9 cellular contexts compared by ENCODE assay signal in genomic region chr9:135864447-135865049, GRCh38. TPM values are rescaled to one million over a fixed set of nuclear protein-coding genes. Genes with fewer than 3 reads are reported as not detected.
DNase-seq lines count a peak whose midpoint lies in the region; ATAC-seq and TF ChIP-seq lines count a peak whose summit lies in the region.
"Had no signal": no experiment of that assay in that cellular context is flagged by ENCODE, and none has a peak within 500 bp of the region (broad histone marks: within the 10 kb centered on the region; RNA-seq: fewer than 3 reads in every experiment).

No MANE protein-coding gene starts in this region.

- TF ChIP-seq CTCF in AG10803 (conservative IDR thresholded peaks at IDR 0.05; ENCODE audit: low read length) (peak; percentile 96), GM23338 (conservative IDR thresholded peaks at IDR 0.05; ENCODE audit: low read depth in 2 of 2) (peak; percentile 78 to 91), Peyer's patch (IDR thresholded peaks at IDR 0.05) (peak; percentile 48 to 90 (median 62)), ovary (IDR thresholded peaks at IDR 0.05) (peak in 2 of 3 donors; percentile 37 to 56), upper lobe of left lung (IDR thresholded peaks at IDR 0.05) (peak; percentile 52 to 81 (median 69))

- DNase-seq in AG10803 (ENCODE audit: low read depth) = peak; percentile 41
- peak; percentile 92 for DNase-seq in GM23338 (ENCODE audit: low spot score)
- DNase-seq in Peyer's patch = peak; percentile 62 to 80 (median 65)
- peak; percentile 35 for DNase-seq in foreskin melanocyte
- DNase-seq in ovary = peak; percentile 42 to 75 (median 71)
- peak in 1 of 2 donors; percentile 45 for DNase-seq in upper lobe of left lung
- no peak for DNase-seq in NCI-H128 (lab: John Stamatoyannopoulos, UW; ENCODE audit: unreplicated experiment)

- H3K4me3 Mint-ChIP-seq in GM23338 = no peak overlapping the region
- H3K4me3 Mint-ChIP-seq in activated T-helper 17 cell treated with anti-CD3 and anti-CD28 coated beads, Interleukin-2, amount 50 U/mL, for 72 hours = peak overlapping the region; percentile 29
- H3K4me3 Mint-ChIP-seq: stimulated activated naive CD8-positive, alpha-beta T cell treated with anti-CD3 and anti-CD28 coated beads, Interleukin-15, Interleukin-2, amounts not matched to agents 100 ng/mL and 50 ng/mL, for 24 hours had no signal

- H3K27ac Mint-ChIP-seq in GM23338 = peak overlapping the region; percentile 70; the same call in 1 of the 2 replicates
- H3K27ac Mint-ChIP-seq in activated T-helper 17 cell treated with anti-CD3 and anti-CD28 coated beads, Interleukin-2, amount 50 U/mL, for 72 hours = peak overlapping the region; percentile 43
- H3K27ac Mint-ChIP-seq: stimulated activated naive CD8-positive, alpha-beta T cell treated with anti-CD3 and anti-CD28 coated beads, Interleukin-15, Interleukin-2, amounts not matched to agents 100 ng/mL and 50 ng/mL, for 24 hours had no signal

- H3K27me3 ChIP-seq in GM23338 (ENCODE audit: insufficient read depth) = no peaks in the 10 kb centered on the region
- no peaks in the 10 kb centered on the region for H3K27me3 ChIP-seq in Peyer's patch
- H3K27me3 ChIP-seq in ovary = no peaks in the 10 kb centered on the region
- H3K27me3 ChIP-seq in upper lobe of left lung = no peaks in the 10 kb centered on the region

- H3K9me3 ChIP-seq in Peyer's patch (no peaks in the 10 kb centered on the region), ovary (no peaks in the 10 kb centered on the region), upper lobe of left lung (no peaks in the 10 kb centered on the region)

- H3K4me2 ChIP-seq in GM23338 = no peak overlapping the region; the same call in 1 of the 2 replicates

- peaks cover 15% of the 10 kb centered on the region for H3K27me3 Mint-ChIP-seq in GM23338 (ENCODE audit: insufficient read depth, low read depth, poor library complexity)
- H3K27me3 Mint-ChIP-seq in activated T-helper 17 cell treated with anti-CD3 and anti-CD28 coated beads, Interleukin-2, amount 50 U/mL, for 72 hours = no peaks in the 10 kb centered on the region
- H3K27me3 Mint-ChIP-seq: stimulated activated naive CD8-positive, alpha-beta T cell treated with anti-CD3 and anti-CD28 coated beads, Interleukin-15, Interleukin-2, amounts not matched to agents 100 ng/mL and 50 ng/mL, for 24 hours had no signal

- H3K27ac ChIP-seq in GM23338 (ENCODE audit: low read depth) = peak overlapping the region; percentile 73
- H3K27ac ChIP-seq in Peyer's patch = no peak overlapping the region
- no peak overlapping the region for H3K27ac ChIP-seq in ovary
- H3K27ac ChIP-seq in upper lobe of left lung = no peak overlapping the region

- no peaks in the 10 kb centered on the region; the same call in 2 of the 3 replicates for H3K9me3 Mint-ChIP-seq in GM23338
- H3K9me3 Mint-ChIP-seq in activated T-helper 17 cell treated with anti-CD3 and anti-CD28 coated beads, Interleukin-2, amount 50 U/mL, for 72 hours = no peaks in the 10 kb centered on the region
- H3K9me3 Mint-ChIP-seq: stimulated activated naive CD8-positive, alpha-beta T cell treated with anti-CD3 and anti-CD28 coated beads, Interleukin-15, Interleukin-2, amounts not matched to agents 100 ng/mL and 50 ng/mL, for 24 hours had no signal

- no peak overlapping the region for H3K4me3 ChIP-seq in AG10803 (ENCODE audit: low read length)
- no peak overlapping the region for H3K4me3 ChIP-seq in GM23338
- no peak overlapping the region for H3K4me3 ChIP-seq in Peyer's patch
- no peak overlapping the region for H3K4me3 ChIP-seq in ovary
- H3K4me3 ChIP-seq in upper lobe of left lung = no peak overlapping the region

- TF ChIP-seq EP300 in ovary (IDR thresholded peaks at IDR 0.05) (no peak), upper lobe of left lung (IDR thresholded peaks at IDR 0.05) (no peak)

- H3K4me1 ChIP-seq in GM23338 (ENCODE audit: insufficient read depth) (peaks cover 15% of the 10 kb centered on the region), Peyer's patch (no peaks in the 10 kb centered on the region), ovary (ENCODE audit: insufficient read depth) (peaks cover 2% of the 10 kb centered on the region), upper lobe of left lung (peaks cover 0 to 7% (median 3%) of the 10 kb centered on the region in 4 donors)

- peaks cover 7% of the 10 kb centered on the region; the same call in 1 of the 2 replicates for H3F3A ChIP-seq in GM23338 (replicated peaks; ENCODE audit: low read depth)

- no peaks in the 10 kb centered on the region for H3K9me2 ChIP-seq in GM23338 (ENCODE audit: insufficient read depth)

- peak; percentile 82 for ATAC-seq in GM23338
- ATAC-seq in activated T-helper 17 cell treated with anti-CD3 and anti-CD28 coated beads, Interleukin-2, amount 50 U/mL, for 72 hours (replicated peaks) = peak; percentile 29
- ATAC-seq in upper lobe of left lung (ENCODE audit: low FRiP score in 2 of 2) = no peak

- peaks cover 29% of the 10 kb centered on the region for H3K4me1 Mint-ChIP-seq in GM23338
- H3K4me1 Mint-ChIP-seq in activated T-helper 17 cell treated with anti-CD3 and anti-CD28 coated beads, Interleukin-2, amount 50 U/mL, for 72 hours = peaks cover 31% of the 10 kb centered on the region

- no peak overlapping the region for H2AFZ ChIP-seq in GM23338

- H3K36me3 ChIP-seq in GM23338 (ENCODE audit: insufficient read depth) = no peaks in the 10 kb centered on the region
- H3K36me3 ChIP-seq in Peyer's patch = no peaks in the 10 kb centered on the region
- no peaks in the 10 kb centered on the region for H3K36me3 ChIP-seq in ovary
- H3K36me3 ChIP-seq in upper lobe of left lung = no peaks in the 10 kb centered on the region

- WGBS in ovary, 3 donors = 34 to 38% (median 37%) methylated on average over 8 of the region's 8 CpGs
- WGBS in upper lobe of left lung, 2 donors = 38 to 51% methylated on average over 8 of the region's 8 CpGs

- peaks cover 88% of the 10 kb centered on the region for H3K79me2 ChIP-seq in GM23338 (replicated peaks; ENCODE audit: insufficient read depth)

- intact Hi-C loops in ovary (cut with DNase I) = loop anchor here in 3 of 4 donors (5.0 to 10.0 kb wide), 4 partner anchors 90 to 260 kb away; partner anchors contain the start of gene UBAC1 (in 1 of the 3)

- TF ChIP-seq POLR2A in Peyer's patch (IDR thresholded peaks at IDR 0.05) (no peak), ovary (IDR thresholded peaks at IDR 0.05) (no peak), upper lobe of left lung (IDR thresholded peaks at IDR 0.05) (no peak)

- peaks cover 42% of the 10 kb centered on the region for H4K20me1 ChIP-seq in GM23338 (replicated peaks; ENCODE audit: insufficient read depth)

- H3K36me3 Mint-ChIP-seq in GM23338 (ENCODE audit: low read depth) = peaks cover 36% of the 10 kb centered on the region
- H3K36me3 Mint-ChIP-seq in activated T-helper 17 cell treated with anti-CD3 and anti-CD28 coated beads, Interleukin-2, amount 50 U/mL, for 72 hours (ENCODE audit: low read depth) = peaks cover 64% of the 10 kb centered on the region

TF ChIP-seq in GM23338, 12 proteins besides CTCF, POLR2A, EP300 and RAD21:
- TF ChIP-seq REST (IDR thresholded peaks at IDR 0.05; ENCODE audit: unreplicated experiment) (no peak), ZNF114 (CRISPR knock-in tag; IDR thresholded peaks at IDR 0.05) (no peak), JUNB (IDR thresholded peaks at IDR 0.05; ENCODE audit: unreplicated experiment) (no peak), ZNF331 (CRISPR knock-in tag; IDR thresholded peaks at IDR 0.05; ENCODE audit: low read depth) (no peak), CREB1 (CRISPR knock-in tag; IDR thresholded peaks at IDR 0.05; ENCODE audit: low read depth) (no peak), STAT1 (IDR thresholded peaks at IDR 0.05; ENCODE audit: unreplicated experiment) (no peak), POLR2AphosphoS5 (IDR thresholded peaks at IDR 0.05; ENCODE audit: low read depth) (no peak), ETS1 (IDR thresholded peaks at IDR 0.05) (no peak)
TF ChIP-seq in GM23338: peak in this region for 0.

RNA-seq across cellular contexts. Expression of gene CAMSAP1, which starts 42.8 kb away (rescaled TPM):
- total RNA-seq in GM23338 (2014; rRNA removed; shearing (Covaris generic)) = 57.6 and 75.4 TPM in 2 replicates
- polyA plus RNA-seq in GM23338 (2016; fragmentation: Nextera tagmentation; extraction: Ambion mirVana) (6.9 and 8.2 TPM in 2 replicates), ovary (10 to 100 TPM in 1 of 2 donors, 1 to 10 TPM in 1; 9.4 to 11.7 TPM)
- total RNA-seq in Peyer's patch (10 to 100 TPM; 21.0 to 30.5 (median 24.2) TPM), ovary (10 to 100 TPM; 17.1 to 62.6 (median 44.3) TPM), upper lobe of left lung (10 to 100 TPM; 29.9 to 39.7 (median 34.1) TPM)
- total RNA-seq in activated T-helper 17 cell treated with anti-CD3 and anti-CD28 coated beads, Interleukin-2, amount 50 U/mL, for 72 hours = 10 to 100 TPM; 37.8 to 46.2 TPM

Comparison
In these comparisons a context has a peak if more than half of its experiments do, and no peak if none do; other contexts are left out.
1. ATAC-seq: peak in GM23338 (single experiment) and activated T-helper 17 cell treated with anti-CD3 and anti-CD28 coated beads, Interleukin-2, amount 50 U/mL, for 72 hours (single experiment); none in upper lobe of left lung (0 of 2).
2. Peak in every context shown above with its lines, with median percentiles within 50 percentile points of each other: CTCF ChIP-seq.